ENCODE assay signal across 15 cellular contexts in the genomic region with DNA sequence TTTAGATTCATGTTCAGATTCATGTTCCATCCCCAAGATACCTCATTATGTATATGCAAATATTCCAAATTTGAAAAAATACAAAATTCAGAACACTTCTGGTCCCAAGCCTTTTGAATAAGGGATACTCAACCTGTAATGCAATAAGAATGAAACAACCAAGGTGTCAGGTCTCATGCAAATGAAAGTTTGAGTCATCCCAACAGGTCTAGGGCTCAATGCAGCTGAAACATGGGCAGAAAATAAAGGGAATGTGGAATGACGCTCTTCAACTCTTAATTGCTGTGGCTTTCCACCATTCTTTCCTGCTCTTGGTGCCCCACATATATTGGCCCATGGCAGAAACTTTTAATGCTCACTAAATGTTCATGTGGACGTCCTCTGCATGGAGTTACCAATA.
DNase-seq lines count a peak whose midpoint lies in the region; ATAC-seq and TF ChIP-seq lines count a peak whose summit lies in the region.
"Had no signal": no experiment of that assay in that cellular context is flagged by ENCODE, and none has a peak within 500 bp of the region (broad histone marks: within the 10 kb centered on the region; RNA-seq: fewer than 3 reads in every experiment).

No MANE protein-coding gene starts in this region.

- H3K79me2 ChIP-seq in GM23338 (replicated peaks; ENCODE audit: insufficient read depth): no peaks in the 10 kb centered on the region; the same call in 1 of the 2 replicates

- H3K36me3 ChIP-seq in GM23338 (ENCODE audit: insufficient read depth) (no peaks in the 10 kb centered on the region), SJSA1 (no peaks in the 10 kb centered on the region), right lobe of liver (no peaks in the 10 kb centered on the region), lower lobe of right lung (no peaks in the 10 kb centered on the region)

- no peak overlapping the region for H3K4me3 Mint-ChIP-seq in GM23338
- H3K4me3 Mint-ChIP-seq: CD4-positive, alpha-beta T cell had no signal

- H3K4me1 ChIP-seq in GM23338 (ENCODE audit: insufficient read depth) (peaks cover 37% of the 10 kb centered on the region), SJSA1 (replicated peaks) (peaks cover 47% of the 10 kb centered on the region), right lobe of liver (peaks cover 0 to 14% (median 7%) of the 10 kb centered on the region in 4 donors), lower lobe of right lung (no peaks in the 10 kb centered on the region)

- no peaks in the 10 kb centered on the region for H3K9me3 ChIP-seq in SJSA1 (replicated peaks)
- no peaks in the 10 kb centered on the region for H3K9me3 ChIP-seq in right lobe of liver
- no peaks in the 10 kb centered on the region for H3K9me3 ChIP-seq in lower lobe of right lung
- H3K9me3 ChIP-seq: Caco-2 had no signal

- H3K9me2 ChIP-seq in GM23338 (ENCODE audit: insufficient read depth): 0 out of 2 replicates have a peak, but pooled peaks cover 7% of the 10 kb centered on the region

- H3K27me3 Mint-ChIP-seq in GM23338 (ENCODE audit: insufficient read depth, low read depth, poor library complexity): no peaks in the 10 kb centered on the region

- peaks cover 8% of the 10 kb centered on the region for H3K36me3 Mint-ChIP-seq in GM23338 (ENCODE audit: low read depth)

- H3K9me3 Mint-ChIP-seq in GM23338: peaks cover 7% of the 10 kb centered on the region; the same call in 1 of the 3 replicates
- H3K9me3 Mint-ChIP-seq: CD4-positive, alpha-beta T cell had no signal

- no peak overlapping the region for H2AFZ ChIP-seq in GM23338

- no peaks in the 10 kb centered on the region for H4K20me1 ChIP-seq in GM23338 (replicated peaks; ENCODE audit: insufficient read depth)

- peak overlapping the region; percentile 10; the same call in 1 of the 2 replicates for H3K4me2 ChIP-seq in GM23338
- H3K4me2 ChIP-seq: A549 had no signal

- ATAC-seq in GM23338: peak; percentile 26; the same call in 2 of the 3 replicates
- ATAC-seq in right lobe of liver: no peak
- no peak for ATAC-seq in lower lobe of right lung
- ATAC-seq in HG02588 (IDR thresholded peaks at IDR 0.05; ENCODE audit: unreplicated experiment): no peak
- ATAC-seq: A549 had no signal

- no peak for TF ChIP-seq POLR2A in right lobe of liver (IDR thresholded peaks at IDR 0.05)

- TF ChIP-seq CTCF in GM23338 (conservative IDR thresholded peaks at IDR 0.05; ENCODE audit: low read depth in 2 of 2) (no peak), right lobe of liver (IDR thresholded peaks at IDR 0.05) (no peak), lower lobe of right lung (IDR thresholded peaks at IDR 0.05) (no peak)

- WGBS in right lobe of liver (ENCODE audit: insufficient coverage, low coverage, low lambda C conversion rate, missing lambda C conversion rate): 73% methylated on average over 2 of the region's 2 CpGs

- peaks cover 30% of the 10 kb centered on the region for H3K4me1 Mint-ChIP-seq in GM23338

- no peak for DNase-seq in GM23338 (ENCODE audit: low spot score)
- no peak for DNase-seq in SJSA1 (ENCODE audit: low read depth in 1 of 2, low spot score in 2 of 2)
- DNase-seq in kidney tubule cell (ENCODE audit: low spot score): peak; percentile 71
- peak; percentile 65 for DNase-seq in renal cortical epithelial cell (ENCODE audit: low read depth)
- DNase-seq in right lobe of liver: no peak
- DNase-seq in lower lobe of right lung: no peak
- DNase-seq: AML-193; Caco-2; CD4-positive, alpha-beta T cell; IMR-90 had no signal

- H3F3A ChIP-seq in GM23338 (replicated peaks; ENCODE audit: low read depth): no peaks in the 10 kb centered on the region

- no peak overlapping the region for H3K27ac Mint-ChIP-seq in GM23338
- H3K27ac Mint-ChIP-seq: CD4-positive, alpha-beta T cell had no signal

- H3K27me3 ChIP-seq in GM23338 (ENCODE audit: insufficient read depth): no peaks in the 10 kb centered on the region
- no peaks in the 10 kb centered on the region for H3K27me3 ChIP-seq in SJSA1 (replicated peaks)
- no peaks in the 10 kb centered on the region for H3K27me3 ChIP-seq in right lobe of liver
- H3K27me3 ChIP-seq in lower lobe of right lung (ENCODE audit: low read depth): no peaks in the 10 kb centered on the region

- H3K27ac ChIP-seq in GM23338 (ENCODE audit: low read depth) (no peak overlapping the region), SJSA1 (peak overlapping the region; percentile 100), right lobe of liver (no peak overlapping the region), lower lobe of right lung (no peak overlapping the region)
- H3K27ac ChIP-seq: 22Rv1, C4-2B, HL-60 had no signal

- H3K4me3 ChIP-seq in GM23338 (no peak overlapping the region), SJSA1 (no peak overlapping the region), right lobe of liver (no peak overlapping the region), lower lobe of right lung (no peak overlapping the region)
- H3K4me3 ChIP-seq: A549 had no signal

- intact Hi-C loops in right lobe of liver (cut with DNase I): loop anchor here in 1 of 2 donors (10.0 kb wide), 1 partner anchor 46 kb away; no protein-coding TSS in a partner anchor
- intact Hi-C loops in lower lobe of right lung (cut with DNase I): no loop called here

TF ChIP-seq in GM23338, 12 proteins besides CTCF, POLR2A, EP300 and RAD21:
- TF ChIP-seq STAT1 (IDR thresholded peaks at IDR 0.05; ENCODE audit: unreplicated experiment): no peak
- TF ChIP-seq, protein P1, sequence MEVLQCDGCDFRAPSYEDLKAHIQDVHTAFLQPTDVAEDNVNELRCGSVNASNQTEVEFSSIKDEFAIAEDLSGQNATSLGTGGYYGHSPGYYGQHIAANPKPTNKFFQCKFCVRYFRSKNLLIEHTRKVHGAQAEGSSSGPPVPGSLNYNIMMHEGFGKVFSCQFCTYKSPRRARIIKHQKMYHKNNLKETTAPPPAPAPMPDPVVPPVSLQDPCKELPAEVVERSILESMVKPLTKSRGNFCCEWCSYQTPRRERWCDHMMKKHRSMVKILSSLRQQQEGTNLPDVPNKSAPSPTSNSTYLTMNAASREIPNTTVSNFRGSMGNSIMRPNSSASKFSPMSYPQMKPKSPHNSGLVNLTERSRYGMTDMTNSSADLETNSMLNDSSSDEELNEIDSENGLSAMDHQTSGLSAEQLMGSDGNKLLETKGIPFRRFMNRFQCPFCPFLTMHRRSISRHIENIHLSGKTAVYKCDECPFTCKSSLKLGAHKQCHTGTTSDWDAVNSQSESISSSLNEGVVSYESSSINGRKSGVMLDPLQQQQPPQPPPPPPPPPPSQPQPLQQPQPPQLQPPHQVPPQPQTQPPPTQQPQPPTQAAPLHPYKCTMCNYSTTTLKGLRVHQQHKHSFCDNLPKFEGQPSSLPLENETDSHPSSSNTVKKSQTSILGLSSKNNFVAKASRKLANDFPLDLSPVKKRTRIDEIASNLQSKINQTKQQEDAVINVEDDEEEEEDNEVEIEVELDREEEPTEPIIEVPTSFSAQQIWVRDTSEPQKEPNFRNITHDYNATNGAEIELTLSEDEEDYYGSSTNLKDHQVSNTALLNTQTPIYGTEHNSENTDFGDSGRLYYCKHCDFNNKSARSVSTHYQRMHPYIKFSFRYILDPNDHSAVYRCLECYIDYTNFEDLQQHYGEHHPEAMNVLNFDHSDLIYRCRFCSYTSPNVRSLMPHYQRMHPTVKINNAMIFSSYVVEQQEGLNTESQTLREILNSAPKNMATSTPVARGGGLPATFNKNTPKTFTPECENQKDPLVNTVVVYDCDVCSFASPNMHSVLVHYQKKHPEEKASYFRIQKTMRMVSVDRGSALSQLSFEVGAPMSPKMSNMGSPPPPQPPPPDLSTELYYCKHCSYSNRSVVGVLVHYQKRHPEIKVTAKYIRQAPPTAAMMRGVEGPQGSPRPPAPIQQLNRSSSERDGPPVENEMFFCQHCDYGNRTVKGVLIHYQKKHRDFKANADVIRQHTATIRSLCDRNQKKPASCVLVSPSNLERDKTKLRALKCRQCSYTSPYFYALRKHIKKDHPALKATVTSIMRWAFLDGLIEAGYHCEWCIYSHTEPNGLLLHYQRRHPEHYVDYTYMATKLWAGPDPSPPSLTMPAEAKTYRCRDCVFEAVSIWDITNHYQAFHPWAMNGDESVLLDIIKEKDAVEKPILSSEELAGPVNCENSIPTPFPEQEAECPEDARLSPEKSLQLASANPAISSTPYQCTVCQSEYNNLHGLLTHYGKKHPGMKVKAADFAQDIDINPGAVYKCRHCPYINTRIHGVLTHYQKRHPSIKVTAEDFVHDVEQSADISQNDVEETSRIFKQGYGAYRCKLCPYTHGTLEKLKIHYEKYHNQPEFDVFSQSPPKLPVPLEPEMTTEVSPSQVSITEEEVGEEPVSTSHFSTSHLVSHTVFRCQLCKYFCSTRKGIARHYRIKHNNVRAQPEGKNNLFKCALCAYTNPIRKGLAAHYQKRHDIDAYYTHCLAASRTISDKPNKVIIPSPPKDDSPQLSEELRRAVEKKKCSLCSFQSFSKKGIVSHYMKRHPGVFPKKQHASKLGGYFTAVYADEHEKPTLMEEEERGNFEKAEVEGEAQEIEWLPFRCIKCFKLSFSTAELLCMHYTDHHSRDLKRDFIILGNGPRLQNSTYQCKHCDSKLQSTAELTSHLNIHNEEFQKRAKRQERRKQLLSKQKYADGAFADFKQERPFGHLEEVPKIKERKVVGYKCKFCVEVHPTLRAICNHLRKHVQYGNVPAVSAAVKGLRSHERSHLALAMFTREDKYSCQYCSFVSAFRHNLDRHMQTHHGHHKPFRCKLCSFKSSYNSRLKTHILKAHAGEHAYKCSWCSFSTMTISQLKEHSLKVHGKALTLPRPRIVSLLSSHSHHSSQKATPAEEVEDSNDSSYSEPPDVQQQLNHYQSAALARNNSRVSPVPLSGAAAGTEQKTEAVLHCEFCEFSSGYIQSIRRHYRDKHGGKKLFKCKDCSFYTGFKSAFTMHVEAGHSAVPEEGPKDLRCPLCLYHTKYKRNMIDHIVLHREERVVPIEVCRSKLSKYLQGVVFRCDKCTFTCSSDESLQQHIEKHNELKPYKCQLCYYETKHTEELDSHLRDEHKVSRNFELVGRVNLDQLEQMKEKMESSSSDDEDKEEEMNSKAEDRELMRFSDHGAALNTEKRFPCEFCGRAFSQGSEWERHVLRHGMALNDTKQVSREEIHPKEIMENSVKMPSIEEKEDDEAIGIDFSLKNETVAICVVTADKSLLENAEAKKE (CRISPR knock-in tag; IDR thresholded peaks at IDR 0.05): no peak
- TF ChIP-seq NANOG (IDR thresholded peaks at IDR 0.05; ENCODE audit: borderline replicate concordance): 0 out of 2 replicates have a peak, but pooled peaks have one; percentile 11

Comparison
In these comparisons a context has a peak if more than half of its experiments do, and no peak if none do; other contexts are left out.
1. DNase-seq: peak in kidney tubule cell (single experiment) and renal cortical epithelial cell (single experiment); none in GM23338 (single experiment), SJSA1 (0 of 2), right lobe of liver (0 of 3) and lower lobe of right lung (single experiment).